21 cellular contexts compared by ENCODE assay signal in the genomic region with DNA sequence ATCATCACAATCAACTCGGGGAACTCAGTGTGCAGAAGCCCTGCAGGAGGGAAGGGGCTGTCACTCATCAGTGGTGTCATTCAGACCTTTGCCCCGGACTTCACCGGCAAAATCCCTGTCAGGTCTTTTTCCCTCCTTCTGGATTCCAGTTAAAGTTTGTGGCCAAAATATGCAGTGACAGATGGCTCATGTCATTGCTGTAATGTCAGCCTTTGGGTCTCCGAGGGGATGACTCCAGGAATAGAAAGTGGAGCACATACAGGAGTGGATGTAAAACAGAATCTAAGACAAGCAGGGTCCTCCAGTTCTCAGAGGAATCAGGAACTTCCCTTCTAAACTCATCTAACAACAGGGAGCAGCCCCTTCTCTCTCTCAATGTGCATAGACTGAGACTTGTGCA.
DNase-seq lines count a peak whose midpoint lies in the region; ATAC-seq, FAIRE-seq and TF ChIP-seq lines count a peak whose summit lies in the region.
"Had no signal": no experiment of that assay in that cellular context is flagged by ENCODE, and none has a peak within 500 bp of the region (broad histone marks: within the 10 kb centered on the region; RNA-seq: fewer than 3 reads in every experiment).

No MANE protein-coding gene starts in this region.

- no peak overlapping the region for H2BK15ac ChIP-seq in mesenchymal stem cell (ENCODE audit: low read depth, poor library complexity, severe bottlenecking)

- H3K36me3 Mint-ChIP-seq in activated T-helper 1 cell treated with anti-CD3 and anti-CD28 coated beads, Interleukin-12 subunit alpha, Interleukin-12 subunit beta, Interleukin-2, Interleukin-4 antibody, amounts not matched to agents 30 ng/mL and 10 ng/mL and 1 ng/mL, durations not matched to agents 14 hours and 24 hours and 36 hours (ENCODE audit: low read depth), result no peaks in the 10 kb centered on the region
- H3K36me3 Mint-ChIP-seq: mesothelial cell of epicardium had no signal

- ATAC-seq in GM21737 (IDR thresholded peaks at IDR 0.05; ENCODE audit: unreplicated experiment) (no peak), HG02870 (IDR thresholded peaks at IDR 0.05; ENCODE audit: unreplicated experiment) (no peak)
- ATAC-seq: activated T-cell treated with anti-CD3 and anti-CD28 coated beads, Interleukin-2, amount 50 U/mL, for 72 hours; left lobe of liver had no signal

- 37% methylated on average over 4 of the region's 4 CpGs for WGBS in mesenchymal stem cell

- no peak overlapping the region for H3K14ac ChIP-seq in mesenchymal stem cell (ENCODE audit: low read length in 2 of 2)

- H3K23ac ChIP-seq in mesenchymal stem cell (ENCODE audit: low read length in 2 of 2), result no peak overlapping the region

- H3K4me3 ChIP-seq in cardiac muscle cell, result no peak overlapping the region
- H3K4me3 ChIP-seq in right atrium auricular region, result no peak overlapping the region
- no peak overlapping the region for H3K4me3 ChIP-seq in bronchial epithelial cell (ENCODE audit: low read depth, low read length)
- H3K4me3 ChIP-seq in mesenchymal stem cell (ENCODE audit: insufficient read depth in 1 of 2, low read depth in 1 of 2, low read length in 2 of 2), result no peak overlapping the region
- peak overlapping the region; percentile 15 to 57 for H3K4me3 ChIP-seq in stomach smooth muscle (ENCODE audit: low read length in 2 of 2)
- H3K4me3 ChIP-seq: breast epithelium, heart left ventricle had no signal

- TF ChIP-seq CTCF in cardiac muscle cell (IDR thresholded peaks at IDR 0.05; ENCODE audit: low read depth, low read length) (no peak), right atrium auricular region (IDR thresholded peaks at IDR 0.05) (no peak), bronchial epithelial cell (IDR thresholded peaks at IDR 0.05; ENCODE audit: insufficient read depth, low read length, severe bottlenecking) (no peak)

- FAIRE-seq in bronchial epithelial cell (lab: Jason Lieb, UNC), result peak; percentile 86

- H3K27ac ChIP-seq in cardiac muscle cell, result peak overlapping the region; percentile 52
- H3K27ac ChIP-seq in right atrium auricular region, result peak overlapping the region in 1 of 2 donors; percentile 26
- H3K27ac ChIP-seq in mesenchymal stem cell (ENCODE audit: low read length, poor library complexity, severe bottlenecking), result no peak overlapping the region
- H3K27ac ChIP-seq in stomach smooth muscle (ENCODE audit: low read length), result peak overlapping the region; percentile 71
- H3K27ac ChIP-seq: breast epithelium, KMS-11 had no signal

- no peak overlapping the region for H3K4me2 ChIP-seq in mesenchymal stem cell (ENCODE audit: low read length, poor library complexity, severe bottlenecking)
- H3K4me2 ChIP-seq: KMS-11 had no signal

- no peaks in the 10 kb centered on the region for H3K36me3 ChIP-seq in cardiac muscle cell
- no peaks in the 10 kb centered on the region for H3K36me3 ChIP-seq in right atrium auricular region
- no peaks in the 10 kb centered on the region for H3K36me3 ChIP-seq in bronchial epithelial cell (ENCODE audit: control insufficient read depth, insufficient read depth, low read length)
- no peaks in the 10 kb centered on the region for H3K36me3 ChIP-seq in mesenchymal stem cell (ENCODE audit: control insufficient read depth in 1 of 2, insufficient read depth in 2 of 2, low read depth in 1 of 2, low read length in 2 of 2)
- no peaks in the 10 kb centered on the region for H3K36me3 ChIP-seq in stomach smooth muscle (ENCODE audit: control insufficient read depth in 2 of 2, insufficient read depth in 2 of 2, low read length in 2 of 2)
- H3K36me3 ChIP-seq: breast epithelium, heart left ventricle had no signal

- peak overlapping the region in 1 of 2 experiments; percentile 48 for H3K18ac ChIP-seq in mesenchymal stem cell (ENCODE audit: low read depth in 1 of 2, low read length in 2 of 2)

- intact Hi-C loops in activated T-helper 1 cell treated with anti-CD3 and anti-CD28 coated beads, Interleukin-12 subunit alpha, Interleukin-12 subunit beta, Interleukin-2, Interleukin-4 antibody, amounts not matched to agents 30 ng/mL and 10 ng/mL and 1 ng/mL, durations not matched to agents 14 hours and 24 hours and 36 hours (cut with micrococcal nuclease), result no loop called here

- H2BK120ac ChIP-seq in mesenchymal stem cell (ENCODE audit: low read depth, low read length), result no peak overlapping the region

- H3K9me3 ChIP-seq in cardiac muscle cell (ENCODE audit: low read depth) (no peaks in the 10 kb centered on the region), right atrium auricular region (no peaks in the 10 kb centered on the region), mesenchymal stem cell (ENCODE audit: control insufficient read depth, low read length) (no peaks in the 10 kb centered on the region), stomach smooth muscle (ENCODE audit: control insufficient read depth in 2 of 2, low read length in 2 of 2) (no peaks in the 10 kb centered on the region)
- H3K9me3 ChIP-seq: breast epithelium, heart left ventricle had no signal

- peaks cover 7% of the 10 kb centered on the region for H3K27me3 Mint-ChIP-seq in activated T-helper 1 cell treated with anti-CD3 and anti-CD28 coated beads, Interleukin-12 subunit alpha, Interleukin-12 subunit beta, Interleukin-2, Interleukin-4 antibody, amounts not matched to agents 30 ng/mL and 10 ng/mL and 1 ng/mL, durations not matched to agents 14 hours and 24 hours and 36 hours (ENCODE audit: insufficient read depth)

- DNase-seq in cardiac muscle cell (ENCODE audit: low read depth in 1 of 2, low spot score in 1 of 2) (peak in 1 of 2 donors; percentile 25), right atrium auricular region (ENCODE audit: low spot score) (no peak), bronchial epithelial cell (ENCODE audit: low read depth) (no peak), mesenchymal stem cell (no peak)
- no peak for DNase-seq in activated T-helper 1 cell treated with anti-CD3 and anti-CD28 coated beads, Interleukin-12 subunit alpha, Interleukin-12 subunit beta, Interleukin-2, Interleukin-4 antibody, amounts not matched to agents 30 ng/mL and 10 ng/mL and 1 ng/mL, durations not matched to agents 14 hours and 24 hours and 36 hours (ENCODE audit: low spot score)
- DNase-seq: activated CD4-positive, alpha-beta T cell treated with anti-CD3 and anti-CD28 coated beads, Interleukin-2, amount 10 ng/mL, durations not matched to agents 7 days and 5 days; activated naive CD4-positive, alpha-beta T cell treated with anti-CD3 and anti-CD28 coated beads for 36 hours; activated T-cell treated with anti-CD3 and anti-CD28 coated beads, Interleukin-2, amount 50 U/mL, for 72 hours; amniotic stem cell; DMS79; NCI-H1436; NCI-H526; nephron progenitor cell had no signal

- no peak overlapping the region for H3K4me3 Mint-ChIP-seq in activated T-helper 1 cell treated with anti-CD3 and anti-CD28 coated beads, Interleukin-12 subunit alpha, Interleukin-12 subunit beta, Interleukin-2, Interleukin-4 antibody, amounts not matched to agents 30 ng/mL and 10 ng/mL and 1 ng/mL, durations not matched to agents 14 hours and 24 hours and 36 hours
- H3K4me3 Mint-ChIP-seq: activated CD4-positive, alpha-beta T cell treated with anti-CD3 and anti-CD28 coated beads, Interleukin-2, amount 10 ng/mL, durations not matched to agents 7 days and 5 days; activated naive CD4-positive, alpha-beta T cell treated with anti-CD3 and anti-CD28 coated beads for 36 hours; activated T-cell treated with anti-CD3 and anti-CD28 coated beads, Interleukin-2, amount 50 U/mL, for 72 hours; mesothelial cell of epicardium; nephron progenitor cell had no signal

- no peak overlapping the region for H4K8ac ChIP-seq in mesenchymal stem cell (ENCODE audit: low read length)

- H3K79me1 ChIP-seq in mesenchymal stem cell (replicated peaks; ENCODE audit: low read length, poor library complexity, severe bottlenecking), result no peaks in the 10 kb centered on the region

- peak overlapping the region in 1 of 2 experiments; percentile 47 for H2BK12ac ChIP-seq in mesenchymal stem cell (ENCODE audit: low read length in 2 of 2)

- H3K4me1 Mint-ChIP-seq in activated T-helper 1 cell treated with anti-CD3 and anti-CD28 coated beads, Interleukin-12 subunit alpha, Interleukin-12 subunit beta, Interleukin-2, Interleukin-4 antibody, amounts not matched to agents 30 ng/mL and 10 ng/mL and 1 ng/mL, durations not matched to agents 14 hours and 24 hours and 36 hours (ENCODE audit: low read depth), result no peaks in the 10 kb centered on the region
- H3K4me1 Mint-ChIP-seq: activated CD4-positive, alpha-beta T cell treated with anti-CD3 and anti-CD28 coated beads, Interleukin-2, amount 10 ng/mL, durations not matched to agents 7 days and 5 days had no signal

- H3K4ac ChIP-seq in mesenchymal stem cell (ENCODE audit: low read depth in 1 of 2, low read length in 2 of 2), result no peak overlapping the region

- H3K9me3 Mint-ChIP-seq in activated T-helper 1 cell treated with anti-CD3 and anti-CD28 coated beads, Interleukin-12 subunit alpha, Interleukin-12 subunit beta, Interleukin-2, Interleukin-4 antibody, amounts not matched to agents 30 ng/mL and 10 ng/mL and 1 ng/mL, durations not matched to agents 14 hours and 24 hours and 36 hours, result no peaks in the 10 kb centered on the region
- H3K9me3 Mint-ChIP-seq: activated CD4-positive, alpha-beta T cell treated with anti-CD3 and anti-CD28 coated beads, Interleukin-2, amount 10 ng/mL, durations not matched to agents 7 days and 5 days; activated naive CD4-positive, alpha-beta T cell treated with anti-CD3 and anti-CD28 coated beads for 36 hours; mesothelial cell of epicardium; nephron progenitor cell had no signal

- H3K27me3 ChIP-seq in cardiac muscle cell (no peaks in the 10 kb centered on the region), right atrium auricular region (no peaks in the 10 kb centered on the region), bronchial epithelial cell (ENCODE audit: control insufficient read depth, insufficient read depth, low read length) (no peaks in the 10 kb centered on the region), mesenchymal stem cell (ENCODE audit: control insufficient read depth in 1 of 2, insufficient read depth in 1 of 2, low read length in 2 of 2) (no peaks in the 10 kb centered on the region), stomach smooth muscle (ENCODE audit: control insufficient read depth in 1 of 2, insufficient read depth in 2 of 2, low read length in 2 of 2) (no peaks in the 10 kb centered on the region)
- H3K27me3 ChIP-seq: breast epithelium, heart left ventricle had no signal

- H2BK5ac ChIP-seq in mesenchymal stem cell (ENCODE audit: low read depth, low read length, poor library complexity, severe bottlenecking), result no peak overlapping the region

- no peak overlapping the region for H2AK5ac ChIP-seq in mesenchymal stem cell (ENCODE audit: low read length, severe bottlenecking)

- no peak overlapping the region for H2AFZ ChIP-seq in mesenchymal stem cell (ENCODE audit: low read depth, low read length)

- H3K4me1 ChIP-seq in cardiac muscle cell (ENCODE audit: low read depth) (peaks cover 18% of the 10 kb centered on the region), right atrium auricular region (peaks cover 0 to 23% of the 10 kb centered on the region in 2 donors), mesenchymal stem cell (ENCODE audit: control insufficient read depth, insufficient read depth, low read depth, low read length) (peaks cover 1% of the 10 kb centered on the region), stomach smooth muscle (ENCODE audit: control insufficient read depth, insufficient read depth, low read length) (peaks cover 24% of the 10 kb centered on the region)
- H3K4me1 ChIP-seq: breast epithelium had no signal

- H3K9ac ChIP-seq in mesenchymal stem cell (ENCODE audit: low read length) (peak overlapping the region; percentile 86), stomach smooth muscle (ENCODE audit: low read length in 2 of 2) (no peak overlapping the region)
- H3K9ac ChIP-seq: KMS-11 had no signal

- no peak overlapping the region for H3K27ac Mint-ChIP-seq in activated T-helper 1 cell treated with anti-CD3 and anti-CD28 coated beads, Interleukin-12 subunit alpha, Interleukin-12 subunit beta, Interleukin-2, Interleukin-4 antibody, amounts not matched to agents 30 ng/mL and 10 ng/mL and 1 ng/mL, durations not matched to agents 14 hours and 24 hours and 36 hours
- H3K27ac Mint-ChIP-seq: activated CD4-positive, alpha-beta T cell treated with anti-CD3 and anti-CD28 coated beads, Interleukin-2, amount 10 ng/mL, durations not matched to agents 7 days and 5 days; activated naive CD4-positive, alpha-beta T cell treated with anti-CD3 and anti-CD28 coated beads for 36 hours; activated T-cell treated with anti-CD3 and anti-CD28 coated beads, Interleukin-2, amount 50 U/mL, for 72 hours; mesothelial cell of epicardium; nephron progenitor cell had no signal

- no peak overlapping the region for H4K91ac ChIP-seq in mesenchymal stem cell (ENCODE audit: low read length)

Comparison
In these comparisons a context has a peak if more than half of its experiments do, and no peak if none do; other contexts are left out.
1. H3K4me3 ChIP-seq: peak in stomach smooth muscle (2 of 2); none in cardiac muscle cell (single experiment), right atrium auricular region (0 of 2), bronchial epithelial cell (single experiment) and mesenchymal stem cell (0 of 2).